Comparison of ENCODE assay signal across 1 cellular context in the genomic region with DNA sequence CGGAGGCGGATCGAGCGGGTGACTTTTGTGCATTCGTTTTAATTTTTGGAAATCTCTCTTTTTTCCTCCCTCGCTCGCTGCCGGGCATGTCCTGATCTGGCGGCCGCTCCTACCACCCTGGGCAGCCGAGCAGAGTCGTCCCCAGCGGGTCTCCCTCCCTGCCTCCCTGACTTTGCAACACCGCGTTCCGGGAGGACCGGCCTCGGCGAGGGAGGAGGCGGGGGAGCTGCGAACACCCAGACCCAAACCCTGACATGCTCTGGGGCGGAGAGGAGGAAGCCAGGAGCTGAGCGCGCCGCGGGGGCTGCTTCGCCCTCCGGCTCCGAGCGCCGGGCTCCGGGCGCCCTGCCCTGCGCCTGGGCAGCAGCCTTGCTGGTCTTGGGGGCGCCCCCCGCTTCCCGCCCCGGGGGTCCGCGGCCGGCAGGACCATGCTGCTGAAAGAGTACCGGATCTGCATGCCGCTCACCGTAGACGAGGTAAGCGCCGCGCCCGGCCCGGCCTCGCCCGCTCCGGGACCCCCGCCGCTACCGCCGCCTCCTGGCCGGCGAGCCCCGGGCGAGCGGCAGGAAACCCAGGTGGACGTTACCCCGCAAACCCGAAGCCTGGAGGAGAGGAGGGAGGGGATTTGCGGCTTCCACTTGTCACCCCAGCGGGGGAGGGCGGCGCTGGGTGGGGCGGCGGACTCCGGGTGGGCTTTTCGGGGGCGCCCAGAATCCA.
TF ChIP-seq lines count a peak whose summit lies in the region.

No MANE protein-coding gene starts in this region.

TF ChIP-seq in K562, 482 proteins besides CTCF, POLR2A, EP300 and RAD21 (continues in another document):
- no peak for TF ChIP-seq IRF2 (CRISPR knock-in tag; IDR thresholded peaks at IDR 0.05)
- TF ChIP-seq ZBTB7A (IDR thresholded peaks at IDR 0.05; ENCODE audit: borderline replicate concordance, control insufficient read depth, low read depth, low read length): peak; percentile 87
- no peak for TF ChIP-seq RUNX1 (IDR thresholded peaks at IDR 0.05; ENCODE audit: low read depth)
- TF ChIP-seq, protein P1, sequence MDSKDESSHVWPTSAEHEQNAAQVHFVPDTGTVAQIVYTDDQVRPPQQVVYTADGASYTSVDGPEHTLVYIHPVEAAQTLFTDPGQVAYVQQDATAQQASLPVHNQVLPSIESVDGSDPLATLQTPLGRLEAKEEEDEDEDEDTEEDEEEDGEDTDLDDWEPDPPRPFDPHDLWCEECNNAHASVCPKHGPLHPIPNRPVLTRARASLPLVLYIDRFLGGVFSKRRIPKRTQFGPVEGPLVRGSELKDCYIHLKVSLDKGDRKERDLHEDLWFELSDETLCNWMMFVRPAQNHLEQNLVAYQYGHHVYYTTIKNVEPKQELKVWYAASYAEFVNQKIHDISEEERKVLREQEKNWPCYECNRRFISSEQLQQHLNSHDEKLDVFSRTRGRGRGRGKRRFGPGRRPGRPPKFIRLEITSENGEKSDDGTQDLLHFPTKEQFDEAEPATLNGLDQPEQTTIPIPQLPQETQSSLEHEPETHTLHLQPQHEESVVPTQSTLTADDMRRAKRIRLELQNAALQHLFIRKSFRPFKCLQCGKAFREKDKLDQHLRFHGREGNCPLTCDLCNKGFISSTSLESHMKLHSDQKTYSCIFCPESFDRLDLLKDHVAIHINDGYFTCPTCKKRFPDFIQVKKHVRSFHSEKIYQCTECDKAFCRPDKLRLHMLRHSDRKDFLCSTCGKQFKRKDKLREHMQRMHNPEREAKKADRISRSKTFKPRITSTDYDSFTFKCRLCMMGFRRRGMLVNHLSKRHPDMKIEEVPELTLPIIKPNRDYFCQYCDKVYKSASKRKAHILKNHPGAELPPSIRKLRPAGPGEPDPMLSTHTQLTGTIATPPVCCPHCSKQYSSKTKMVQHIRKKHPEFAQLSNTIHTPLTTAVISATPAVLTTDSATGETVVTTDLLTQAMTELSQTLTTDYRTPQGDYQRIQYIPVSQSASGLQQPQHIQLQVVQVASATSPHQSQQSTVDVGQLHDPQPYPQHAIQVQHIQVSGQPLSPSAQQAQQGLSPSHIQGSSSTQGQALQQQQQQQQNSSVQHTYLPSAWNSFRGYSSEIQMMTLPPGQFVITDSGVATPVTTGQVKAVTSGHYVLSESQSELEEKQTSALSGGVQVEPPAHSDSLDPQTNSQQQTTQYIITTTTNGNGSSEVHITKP (IDR thresholded peaks at IDR 0.05; ENCODE audit: partially characterized antibody): peak; percentile 58
- no peak for TF ChIP-seq E4F1 (CRISPR knock-in tag; IDR thresholded peaks at IDR 0.05; ENCODE audit: borderline replicate concordance)
- no peak for TF ChIP-seq ZNF766 (CRISPR knock-in tag; conservative IDR thresholded peaks at IDR 0.05)
- peak; percentile 34 for TF ChIP-seq CHD1 (IDR thresholded peaks at IDR 0.05; ENCODE audit: low read length)
- TF ChIP-seq, protein P2, sequence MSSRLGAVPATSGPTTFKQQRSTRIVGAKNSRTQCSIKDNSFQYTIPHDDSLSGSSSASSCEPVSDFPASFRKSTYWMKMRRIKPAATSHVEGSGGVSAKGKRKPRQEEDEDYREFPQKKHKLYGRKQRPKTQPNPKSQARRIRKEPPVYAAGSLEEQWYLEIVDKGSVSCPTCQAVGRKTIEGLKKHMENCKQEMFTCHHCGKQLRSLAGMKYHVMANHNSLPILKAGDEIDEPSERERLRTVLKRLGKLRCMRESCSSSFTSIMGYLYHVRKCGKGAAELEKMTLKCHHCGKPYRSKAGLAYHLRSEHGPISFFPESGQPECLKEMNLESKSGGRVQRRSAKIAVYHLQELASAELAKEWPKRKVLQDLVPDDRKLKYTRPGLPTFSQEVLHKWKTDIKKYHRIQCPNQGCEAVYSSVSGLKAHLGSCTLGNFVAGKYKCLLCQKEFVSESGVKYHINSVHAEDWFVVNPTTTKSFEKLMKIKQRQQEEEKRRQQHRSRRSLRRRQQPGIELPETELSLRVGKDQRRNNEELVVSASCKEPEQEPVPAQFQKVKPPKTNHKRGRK (tag; IDR thresholded peaks at IDR 0.05): no peak
- no peak for TF ChIP-seq ZNF699 (CRISPR knock-in tag; IDR thresholded peaks at IDR 0.05; ENCODE audit: insufficient replicate concordance)
- peak; percentile 48; the same call in 1 of the 2 replicates for TF ChIP-seq ZNF12 (CRISPR knock-in tag; IDR thresholded peaks at IDR 0.05)
- no peak for TF ChIP-seq SRSF1 (IDR thresholded peaks at IDR 0.05; ENCODE audit: low read depth, low read length)
- TF ChIP-seq, protein P3, sequence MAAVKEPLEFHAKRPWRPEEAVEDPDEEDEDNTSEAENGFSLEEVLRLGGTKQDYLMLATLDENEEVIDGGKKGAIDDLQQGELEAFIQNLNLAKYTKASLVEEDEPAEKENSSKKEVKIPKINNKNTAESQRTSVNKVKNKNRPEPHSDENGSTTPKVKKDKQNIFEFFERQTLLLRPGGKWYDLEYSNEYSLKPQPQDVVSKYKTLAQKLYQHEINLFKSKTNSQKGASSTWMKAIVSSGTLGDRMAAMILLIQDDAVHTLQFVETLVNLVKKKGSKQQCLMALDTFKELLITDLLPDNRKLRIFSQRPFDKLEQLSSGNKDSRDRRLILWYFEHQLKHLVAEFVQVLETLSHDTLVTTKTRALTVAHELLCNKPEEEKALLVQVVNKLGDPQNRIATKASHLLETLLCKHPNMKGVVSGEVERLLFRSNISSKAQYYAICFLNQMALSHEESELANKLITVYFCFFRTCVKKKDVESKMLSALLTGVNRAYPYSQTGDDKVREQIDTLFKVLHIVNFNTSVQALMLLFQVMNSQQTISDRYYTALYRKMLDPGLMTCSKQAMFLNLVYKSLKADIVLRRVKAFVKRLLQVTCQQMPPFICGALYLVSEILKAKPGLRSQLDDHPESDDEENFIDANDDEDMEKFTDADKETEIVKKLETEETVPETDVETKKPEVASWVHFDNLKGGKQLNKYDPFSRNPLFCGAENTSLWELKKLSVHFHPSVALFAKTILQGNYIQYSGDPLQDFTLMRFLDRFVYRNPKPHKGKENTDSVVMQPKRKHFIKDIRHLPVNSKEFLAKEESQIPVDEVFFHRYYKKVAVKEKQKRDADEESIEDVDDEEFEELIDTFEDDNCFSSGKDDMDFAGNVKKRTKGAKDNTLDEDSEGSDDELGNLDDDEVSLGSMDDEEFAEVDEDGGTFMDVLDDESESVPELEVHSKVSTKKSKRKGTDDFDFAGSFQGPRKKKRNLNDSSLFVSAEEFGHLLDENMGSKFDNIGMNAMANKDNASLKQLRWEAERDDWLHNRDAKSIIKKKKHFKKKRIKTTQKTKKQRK (IDR thresholded peaks at IDR 0.05; ENCODE audit: borderline replicate concordance, low read depth, low read length): no peak
- no peak for TF ChIP-seq CHAMP1 (IDR thresholded peaks at IDR 0.05)
- peak; percentile 23; the same call in 1 of the 2 replicates for TF ChIP-seq PHF8 (IDR thresholded peaks at IDR 0.05; ENCODE audit: borderline replicate concordance, low read length)
- TF ChIP-seq THRB (CRISPR knock-in tag; conservative IDR thresholded peaks at IDR 0.05): no peak
- TF ChIP-seq ARNT (IDR thresholded peaks at IDR 0.05): no peak
- TF ChIP-seq, protein P4, sequence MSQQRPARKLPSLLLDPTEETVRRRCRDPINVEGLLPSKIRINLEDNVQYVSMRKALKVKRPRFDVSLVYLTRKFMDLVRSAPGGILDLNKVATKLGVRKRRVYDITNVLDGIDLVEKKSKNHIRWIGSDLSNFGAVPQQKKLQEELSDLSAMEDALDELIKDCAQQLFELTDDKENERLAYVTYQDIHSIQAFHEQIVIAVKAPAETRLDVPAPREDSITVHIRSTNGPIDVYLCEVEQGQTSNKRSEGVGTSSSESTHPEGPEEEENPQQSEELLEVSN (IDR thresholded peaks at IDR 0.05; ENCODE audit: borderline replicate concordance in 1 of 2, extremely low read depth in 1 of 2, insufficient read depth in 1 of 2, insufficient read length in 1 of 2, low read depth in 1 of 2, low read length in 1 of 2, poor library complexity in 1 of 2, severe bottlenecking in 1 of 2): peak; percentile 35 to 36
- no peak for TF ChIP-seq TRIM25 (IDR thresholded peaks at IDR 0.05; ENCODE audit: borderline replicate concordance)
- TF ChIP-seq RB1 (IDR thresholded peaks at IDR 0.05; ENCODE audit: low read depth): peak; percentile 31; the same call in 1 of the 2 replicates
- TF ChIP-seq UBTF (IDR thresholded peaks at IDR 0.05; ENCODE audit: borderline replicate concordance in 1 of 2, low read depth in 2 of 2, low read length in 2 of 2): 0 out of 4 replicates have a peak, but pooled peaks have one; percentile 17 to 41
- no peak for TF ChIP-seq ZNF75A (CRISPR knock-in tag; IDR thresholded peaks at IDR 0.05)
